ENCODE assay signal across 13 cellular contexts in genomic region chr3:185729335-185729715, GRCh38.
DNase-seq lines count a peak whose midpoint lies in the region; TF ChIP-seq lines count a peak whose summit lies in the region.
"Had no signal": no experiment of that assay in that cellular context is flagged by ENCODE, and none has a peak within 500 bp of the region (broad histone marks: within the 10 kb centered on the region; RNA-seq: fewer than 3 reads in every experiment).

No MANE protein-coding gene starts in this region.

- H3K79me2 ChIP-seq in PC-9 (ENCODE audit: low read depth) = peaks cover 95% of the 10 kb centered on the region

- intact Hi-C loops in PC-9 (cut with micrococcal nuclease; ENCODE audit: unreplicated experiment) = no loop called here

- H3K36me3 ChIP-seq in PC-9 (ENCODE audit: low read depth) = 0 out of 2 replicates have a peak, but pooled peaks cover 9% of the 10 kb centered on the region
- H3K36me3 ChIP-seq: vagina had no signal

- BruUV-seq in PC-9 (replicated peaks; lab: Mats Ljungman, UMichigan) = no TSS peak

- peaks cover 65% of the 10 kb centered on the region for H3F3A ChIP-seq in PC-9 (ENCODE audit: insufficient read depth, low read depth)

- no peaks in the 10 kb centered on the region for H3K9me3 ChIP-seq in PC-9 (ENCODE audit: insufficient read depth, low read depth)
- H3K9me3 ChIP-seq: vagina had no signal

- CTCF ChIA-PET in PC-9 (lab: Charles Lee) = interaction anchor here (0.8 kb wide), 1 partner anchor 214 kb away, joined by 5 read pairs; no protein-coding TSS in a partner anchor

- H3K4me1 ChIP-seq in PC-9 (replicated peaks; ENCODE audit: insufficient read depth) = peaks cover 68% of the 10 kb centered on the region
- H3K4me1 ChIP-seq: vagina had no signal

- H3K9me2 ChIP-seq in PC-9 (ENCODE audit: insufficient read depth) = no peaks in the 10 kb centered on the region

- H4K20me1 ChIP-seq in PC-9 (ENCODE audit: insufficient read depth) = peaks cover 20% of the 10 kb centered on the region

- peak overlapping the region; percentile 55 for H3K4me2 ChIP-seq in PC-9

- POLR2A ChIA-PET in PC-9 (lab: Charles Lee; ENCODE audit: unreplicated experiment) = interaction anchor here (0.6 kb wide), 2 partner anchors 468 to 1098 kb away, joined by 5 read pairs; no protein-coding TSS in a partner anchor

- H3K27ac ChIP-seq in PC-9 = peak overlapping the region; percentile 89
- H3K27ac ChIP-seq: vagina had no signal

- H3K4me3 ChIP-seq in PC-9 = peak overlapping the region; percentile 16; the same call in 1 of the 2 replicates
- H3K4me3 ChIP-seq: vagina had no signal

- no peak overlapping the region for H2AFZ ChIP-seq in PC-9

- peak; percentile 66 for DNase-seq in GM03348 (ENCODE audit: low spot score)
- DNase-seq in PC-9 = peak in 1 of 2 experiments; percentile 87
- DNase-seq in dermis microvascular lymphatic vessel endothelial cell (ENCODE audit: low read depth in 2 of 2) = peak; percentile 88
- DNase-seq in pulmonary artery endothelial cell (ENCODE audit: low read depth, low spot score) = peak; percentile 61
- DNase-seq in SIG-M5 treated with dmso at 0.1 percent for 504 hours (lab: John Stamatoyannopoulos, UW; ENCODE audit: unreplicated experiment) = no peak
- DNase-seq in stimulated activated naive CD4-positive, alpha-beta T cell treated with Interleukin-2 at 50 U/mL for 16 hours (lab: John Stamatoyannopoulos, UW) = no peak
- no peak for DNase-seq in cerebellar nuclear complex (lab: John Stamatoyannopoulos, UW)
- no peak for DNase-seq in OCI-M2 (lab: John Stamatoyannopoulos, UW; ENCODE audit: unreplicated experiment)
- DNase-seq: endodermal cell, NCI-H1105 treated with DMSO at 0.1 percent for 48 hours, small intestine, T-helper 9 cell had no signal

- H3K27me3 ChIP-seq in PC-9 (ENCODE audit: insufficient read depth, low read depth) = no peaks in the 10 kb centered on the region
- H3K27me3 ChIP-seq: vagina had no signal

- no peak for TF ChIP-seq CTCF in PC-9 (conservative IDR thresholded peaks at IDR 0.05)

Comparison
In these comparisons a context has a peak if more than half of its experiments do, and no peak if none do; other contexts are left out.
1. DNase-seq: peak in GM03348 (single experiment), dermis microvascular lymphatic vessel endothelial cell (2 of 2) and pulmonary artery endothelial cell (single experiment); none in SIG-M5 treated with dmso at 0.1 percent for 504 hours (single experiment), stimulated activated naive CD4-positive, alpha-beta T cell treated with Interleukin-2 at 50 U/mL for 16 hours (single experiment), cerebellar nuclear complex (0 of 2) and OCI-M2 (single experiment).